Comparison of ENCODE assay signal across 1 cellular context in genomic region chr2:207511851-207512250, GRCh38.
TF ChIP-seq lines count a peak whose summit lies in the region.

No MANE protein-coding gene starts in this region.

TF ChIP-seq in SK-N-SH, 30 proteins besides CTCF, POLR2A, EP300 and RAD21 (continued from another document):
- TF ChIP-seq, protein P1, sequence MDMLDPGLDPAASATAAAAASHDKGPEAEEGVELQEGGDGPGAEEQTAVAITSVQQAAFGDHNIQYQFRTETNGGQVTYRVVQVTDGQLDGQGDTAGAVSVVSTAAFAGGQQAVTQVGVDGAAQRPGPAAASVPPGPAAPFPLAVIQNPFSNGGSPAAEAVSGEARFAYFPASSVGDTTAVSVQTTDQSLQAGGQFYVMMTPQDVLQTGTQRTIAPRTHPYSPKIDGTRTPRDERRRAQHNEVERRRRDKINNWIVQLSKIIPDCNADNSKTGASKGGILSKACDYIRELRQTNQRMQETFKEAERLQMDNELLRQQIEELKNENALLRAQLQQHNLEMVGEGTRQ (IDR thresholded peaks at IDR 0.05; ENCODE audit: borderline replicate concordance, low read depth, low read length), result no peak
- TF ChIP-seq FOXM1 (IDR thresholded peaks at IDR 0.05; ENCODE audit: low read depth), result no peak
- TF ChIP-seq ELF1 (IDR thresholded peaks at IDR 0.05), result no peak
